ENCODE assay signal across 16 cellular contexts in the genomic region with DNA sequence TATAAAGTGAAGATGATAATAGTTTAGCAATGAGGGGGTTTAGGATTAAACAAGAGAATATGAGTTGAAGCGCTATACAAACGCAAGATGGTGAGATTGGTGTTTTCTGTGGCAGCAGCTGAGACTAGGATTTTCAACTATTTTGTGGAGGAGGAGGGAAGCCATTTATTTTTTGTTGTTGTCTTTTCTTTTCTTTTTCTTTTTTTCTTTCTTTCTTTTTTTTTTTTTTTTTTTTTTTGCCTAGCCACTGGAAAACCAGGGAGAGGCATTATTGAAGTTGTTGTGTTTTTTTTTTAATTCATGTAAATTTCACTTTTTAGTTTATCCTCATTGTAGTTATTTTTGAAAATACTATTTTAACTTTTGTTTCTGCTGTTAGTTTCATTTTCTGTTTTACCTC. TPM values are rescaled to one million over a fixed set of nuclear protein-coding genes. Genes with fewer than 3 reads are reported as not detected.
DNase-seq lines count a peak whose midpoint lies in the region; ATAC-seq and TF ChIP-seq lines count a peak whose summit lies in the region.
"Had no signal": no experiment of that assay in that cellular context is flagged by ENCODE, and none has a peak within 500 bp of the region (broad histone marks: within the 10 kb centered on the region; RNA-seq: fewer than 3 reads in every experiment).

No MANE protein-coding gene starts in this region.

- peaks cover 43% of the 10 kb centered on the region for H3K79me2 ChIP-seq in PC-3 (ENCODE audit: low read length)

- POLR2A ChIA-PET in activated CD4-positive, alpha-beta T cell treated with anti-CD3 and anti-CD28 coated beads for 36 hours (lab: Charles Lee): no interaction called here
- POLR2A ChIA-PET in HEK293 (lab: Yijun Ruan, JAX): no interaction called here
- POLR2A ChIA-PET in naive thymus-derived CD4-positive, alpha-beta T cell (lab: Charles Lee): no interaction called here
- POLR2A ChIA-PET in PC-3 (lab: Charles Lee; ENCODE audit: unreplicated experiment): no interaction called here

- no peaks in the 10 kb centered on the region for H4K20me1 ChIP-seq in PC-3 (ENCODE audit: low read length)

- H3K4me2 ChIP-seq in PC-3 (ENCODE audit: low read length): no peak overlapping the region

- H3K27me3 ChIP-seq in naive thymus-derived CD4-positive, alpha-beta T cell (ENCODE audit: control insufficient read depth in 2 of 2, insufficient read depth in 2 of 2, low read length in 2 of 2): no peaks in the 10 kb centered on the region
- no peaks in the 10 kb centered on the region for H3K27me3 ChIP-seq in PC-3 (ENCODE audit: low read length)
- H3K27me3 ChIP-seq: spleen had no signal

- no peak for ATAC-seq in activated CD4-positive, alpha-beta T cell treated with anti-CD3 and anti-CD28 coated beads for 36 hours
- ATAC-seq in activated T-helper 17 cell treated with anti-CD3 and anti-CD28 coated beads, Interleukin-2, amount 50 U/mL, for 72 hours (replicated peaks): no peak
- ATAC-seq in naive thymus-derived CD4-positive, alpha-beta T cell: no peak
- no peak for ATAC-seq in GM18519 (IDR thresholded peaks at IDR 0.05; ENCODE audit: low FRiP score, unreplicated experiment)
- ATAC-seq in PC-3: no peak

- no peak overlapping the region; the same call in 1 of the 2 replicates for H3K27ac ChIP-seq in HEK293 (ENCODE audit: extremely low read depth, low read depth, low read length)
- peak overlapping the region; percentile 29 for H3K27ac ChIP-seq in naive thymus-derived CD4-positive, alpha-beta T cell (ENCODE audit: low read depth, low read length)
- no peak overlapping the region for H3K27ac ChIP-seq in PC-3 (ENCODE audit: low read length)

- H3K9ac ChIP-seq in PC-3 (ENCODE audit: low read length): no peak overlapping the region

- H3K4me1 Mint-ChIP-seq in activated CD4-positive, alpha-beta T cell treated with anti-CD3 and anti-CD28 coated beads for 36 hours: peaks cover 39% of the 10 kb centered on the region
- peaks cover 21% of the 10 kb centered on the region for H3K4me1 Mint-ChIP-seq in activated T-helper 17 cell treated with anti-CD3 and anti-CD28 coated beads, Interleukin-2, amount 50 U/mL, for 72 hours
- H3K4me1 Mint-ChIP-seq in naive thymus-derived CD4-positive, alpha-beta T cell: peaks cover 10 to 24% (median 19%) of the 10 kb centered on the region in 7 donors

- H2AFZ ChIP-seq in PC-3 (ENCODE audit: low read length): no peak overlapping the region

- H3K4me3 Mint-ChIP-seq in activated CD4-positive, alpha-beta T cell treated with anti-CD3 and anti-CD28 coated beads for 36 hours: no peak overlapping the region
- H3K4me3 Mint-ChIP-seq in activated T-helper 17 cell treated with anti-CD3 and anti-CD28 coated beads, Interleukin-2, amount 50 U/mL, for 72 hours: peak overlapping the region; percentile 29
- peak overlapping the region in 7 of 10 donors; percentile 16 to 73 (median 56) for H3K4me3 Mint-ChIP-seq in naive thymus-derived CD4-positive, alpha-beta T cell
- H3K4me3 Mint-ChIP-seq: memory B cell had no signal

- H3F3A ChIP-seq in PC-3 (ENCODE audit: low read length, unreplicated experiment): no peaks in the 10 kb centered on the region

- H3K9me2 ChIP-seq in PC-3 (replicated peaks; ENCODE audit: low read length): no peaks in the 10 kb centered on the region

- no peaks in the 10 kb centered on the region for H3K27me3 Mint-ChIP-seq in activated CD4-positive, alpha-beta T cell treated with anti-CD3 and anti-CD28 coated beads for 36 hours
- no peaks in the 10 kb centered on the region for H3K27me3 Mint-ChIP-seq in activated T-helper 17 cell treated with anti-CD3 and anti-CD28 coated beads, Interleukin-2, amount 50 U/mL, for 72 hours
- no peaks in the 10 kb centered on the region for H3K27me3 Mint-ChIP-seq in naive thymus-derived CD4-positive, alpha-beta T cell
- H3K27me3 Mint-ChIP-seq: dendritic cell treated with granulocyte-macrophage colony-stimulating factor and Interleukin-4, amounts not matched to agents 40 ng/mL and 50 ng/mL, for 4 days; memory B cell had no signal

- peak overlapping the region; percentile 83 for H3K27ac Mint-ChIP-seq in activated CD4-positive, alpha-beta T cell treated with anti-CD3 and anti-CD28 coated beads for 36 hours
- H3K27ac Mint-ChIP-seq in activated T-helper 17 cell treated with anti-CD3 and anti-CD28 coated beads, Interleukin-2, amount 50 U/mL, for 72 hours: peak overlapping the region; percentile 73
- H3K27ac Mint-ChIP-seq in naive thymus-derived CD4-positive, alpha-beta T cell: peak overlapping the region; percentile 17 to 85 (median 76)
- H3K27ac Mint-ChIP-seq: dendritic cell treated with granulocyte-macrophage colony-stimulating factor and Interleukin-4, amounts not matched to agents 40 ng/mL and 50 ng/mL, for 4 days; memory B cell had no signal

- no peaks in the 10 kb centered on the region for H3K9me3 Mint-ChIP-seq in activated CD4-positive, alpha-beta T cell treated with anti-CD3 and anti-CD28 coated beads for 36 hours (ENCODE audit: low read depth)
- H3K9me3 Mint-ChIP-seq in activated T-helper 17 cell treated with anti-CD3 and anti-CD28 coated beads, Interleukin-2, amount 50 U/mL, for 72 hours: no peaks in the 10 kb centered on the region
- no peaks in the 10 kb centered on the region for H3K9me3 Mint-ChIP-seq in naive thymus-derived CD4-positive, alpha-beta T cell
- H3K9me3 Mint-ChIP-seq: dendritic cell treated with granulocyte-macrophage colony-stimulating factor and Interleukin-4, amounts not matched to agents 40 ng/mL and 50 ng/mL, for 4 days; memory B cell had no signal

- no peak for TF ChIP-seq CTCF in HEK293 (tag by site-specific recombination; IDR thresholded peaks at IDR 0.05)
- TF ChIP-seq CTCF in PC-3 (conservative IDR thresholded peaks at IDR 0.05; ENCODE audit: low read depth, low read length): no peak

- H3K4me3 ChIP-seq in HEK293 (ENCODE audit: low read depth, low read length) (no peak overlapping the region), PC-3 (ENCODE audit: low read length) (no peak overlapping the region)
- no peak overlapping the region for H3K4me3 ChIP-seq in naive thymus-derived CD4-positive, alpha-beta T cell (ENCODE audit: low read length)
- H3K4me3 ChIP-seq: spleen had no signal

- CTCF ChIA-PET in activated CD4-positive, alpha-beta T cell treated with anti-CD3 and anti-CD28 coated beads for 36 hours (lab: Charles Lee): interaction anchor here (0.5 to 1.0 kb wide), 5 partner anchors 8 to 1853 kb away, joined by 3 to 6 read pairs (median 3); no protein-coding TSS in a partner anchor
- CTCF ChIA-PET in HEK293 (lab: Yijun Ruan, JAX): interaction anchor here (0.5 to 0.9 kb wide), 4 partner anchors 15 to 919 kb away, joined by 3 to 4 read pairs (median 3); no protein-coding TSS in a partner anchor
- CTCF ChIA-PET in naive thymus-derived CD4-positive, alpha-beta T cell (lab: Charles Lee): no interaction called here
- CTCF ChIA-PET in PC-3 (lab: Charles Lee): no interaction called here

- H3K4me1 ChIP-seq in HEK293 (ENCODE audit: control insufficient read depth, insufficient read depth, low read length) (peaks cover 25% of the 10 kb centered on the region), PC-3 (ENCODE audit: insufficient read depth, low read length) (peaks cover 45% of the 10 kb centered on the region)
- H3K4me1 ChIP-seq in naive thymus-derived CD4-positive, alpha-beta T cell (ENCODE audit: control insufficient read depth in 2 of 2, insufficient read depth in 2 of 2, low read length in 2 of 2): no peaks in the 10 kb centered on the region

- no TSS peak for BruUV-seq in PC-3 (replicated peaks; lab: Mats Ljungman, UMichigan)

- DNase-seq in activated CD4-positive, alpha-beta T cell treated with anti-CD3 and anti-CD28 coated beads for 36 hours: no peak
- no peak for DNase-seq in activated CD4-positive, alpha-beta T cell treated with anti-CD3 and anti-CD28 coated beads, Interleukin-2, amount 50 U/mL, for 48 hours
- no peak for DNase-seq in naive thymus-derived CD4-positive, alpha-beta T cell
- no peak for DNase-seq in NCI-H510A (lab: John Stamatoyannopoulos, UW)
- DNase-seq in PC-3: no peak
- DNase-seq: activated CD4-positive, CD25-positive, alpha-beta regulatory T cell treated with anti-CD3 and anti-CD28 coated beads, Interleukin-2, amount 50 U/mL, for 72 hours; DMS53; NCI-H2107; NK-92 treated with Interleukin-12 subunit alpha and Interleukin-12 subunit beta, amount 100 ng/mL, for 24 hours; spleen; trophoblast cell had no signal

- intact Hi-C loops in activated CD4-positive, alpha-beta T cell treated with anti-CD3 and anti-CD28 coated beads for 36 hours (cut with DNase I, micrococcal nuclease): loop anchor here (2.0 to 5.0 kb wide), 2 partner anchors 14 to 560 kb away; no protein-coding TSS in a partner anchor
- intact Hi-C loops in naive thymus-derived CD4-positive, alpha-beta T cell (cut with micrococcal nuclease): loop anchor here (2.0 to 5.0 kb wide), 3 partner anchors 14 to 560 kb away; no protein-coding TSS in a partner anchor
- intact Hi-C loops in PC-3 (cut with micrococcal nuclease): no loop called here

- H3K9me3 ChIP-seq in HEK293 (ENCODE audit: control insufficient read depth, insufficient read depth, low read depth, low read length): no peaks in the 10 kb centered on the region
- no peaks in the 10 kb centered on the region for H3K9me3 ChIP-seq in naive thymus-derived CD4-positive, alpha-beta T cell (ENCODE audit: control insufficient read depth in 2 of 3, low read length in 3 of 3)
- H3K9me3 ChIP-seq in PC-3 (ENCODE audit: low read length): no peaks in the 10 kb centered on the region
- H3K9me3 ChIP-seq: spleen had no signal

- peaks cover 9% of the 10 kb centered on the region for H3K36me3 Mint-ChIP-seq in activated CD4-positive, alpha-beta T cell treated with anti-CD3 and anti-CD28 coated beads for 36 hours (ENCODE audit: low read depth)
- H3K36me3 Mint-ChIP-seq in activated T-helper 17 cell treated with anti-CD3 and anti-CD28 coated beads, Interleukin-2, amount 50 U/mL, for 72 hours (ENCODE audit: low read depth): peaks cover 42% of the 10 kb centered on the region
- H3K36me3 Mint-ChIP-seq in naive thymus-derived CD4-positive, alpha-beta T cell: peaks cover 0 to 24% (median 0%) of the 10 kb centered on the region in 5 donors

- H3K36me3 ChIP-seq in HEK293 (ENCODE audit: control insufficient read depth in 2 of 2, insufficient read depth in 1 of 2, low read length in 2 of 2) (peaks cover 13 to 23% of the 10 kb centered on the region in 2 experiments), PC-3 (ENCODE audit: low read depth, low read length) (peaks cover 14% of the 10 kb centered on the region)
- H3K36me3 ChIP-seq in naive thymus-derived CD4-positive, alpha-beta T cell (ENCODE audit: control insufficient read depth in 2 of 3, insufficient read depth in 3 of 3, low read length in 3 of 3): peaks cover 0 to 15% (median 0%) of the 10 kb centered on the region in 3 experiments

RNA-seq across cellular contexts. Expression of a gene that starts 15.9 kb away (rescaled TPM):
- total RNA-seq in activated CD4-positive, alpha-beta T cell treated with anti-CD3 and anti-CD28 coated beads for 36 hours: 1 to 10 TPM; 4.9 to 6.2 TPM
- 1 to 10 TPM; 3.2 to 7.8 TPM for total RNA-seq in activated T-helper 17 cell treated with anti-CD3 and anti-CD28 coated beads, Interleukin-2, amount 50 U/mL, for 72 hours
- 10 to 100 TPM in 2 of 5 experiments, 1 to 10 TPM in 3; 5.2 to 10.8 (median 7.7) TPM for total RNA-seq in naive thymus-derived CD4-positive, alpha-beta T cell
- 1 to 10 TPM in 1 of 2 donors, under 1 TPM in 1; 0.60 to 1.9 TPM for polyA plus RNA-seq in naive thymus-derived CD4-positive, alpha-beta T cell
- total RNA-seq in PC-3 (2014; rRNA removed): 3.7 and 4.3 TPM in 2 replicates

RNA-seq across cellular contexts. Expression of a gene that starts 47.6 kb away (rescaled TPM):
- 10 to 100 TPM; 11.6 to 17.0 TPM for total RNA-seq in activated CD4-positive, alpha-beta T cell treated with anti-CD3 and anti-CD28 coated beads for 36 hours
- total RNA-seq in activated T-helper 17 cell treated with anti-CD3 and anti-CD28 coated beads, Interleukin-2, amount 50 U/mL, for 72 hours: 1 to 10 TPM; 3.8 to 9.7 TPM
- total RNA-seq in naive thymus-derived CD4-positive, alpha-beta T cell: 10 to 100 TPM in 4 of 5 experiments, 1 to 10 TPM in 1; 5.5 to 54.0 (median 45.0) TPM
- 10 to 100 TPM; 23.3 to 24.1 TPM for polyA plus RNA-seq in naive thymus-derived CD4-positive, alpha-beta T cell
- 49.9 and 56.9 TPM in 2 replicates for total RNA-seq in PC-3 (2014; rRNA removed)

RNA-seq across cellular contexts. Expression of a gene that starts 55.9 kb away (rescaled TPM):
- total RNA-seq in activated CD4-positive, alpha-beta T cell treated with anti-CD3 and anti-CD28 coated beads for 36 hours: not detected
- total RNA-seq in activated T-helper 17 cell treated with anti-CD3 and anti-CD28 coated beads, Interleukin-2, amount 50 U/mL, for 72 hours: not detected
- total RNA-seq in naive thymus-derived CD4-positive, alpha-beta T cell: under 1 TPM in 2 of 5 experiments, not detected in 3; 0.27 to 0.32 TPM
- 1 to 10 TPM; 1.3 to 1.7 TPM for polyA plus RNA-seq in naive thymus-derived CD4-positive, alpha-beta T cell
- 0.04 TPM in 1 of 2 replicates, not detected in the other for total RNA-seq in PC-3 (2014; rRNA removed)

Comparison
In these comparisons a context has a peak if more than half of its experiments do, and no peak if none do; other contexts are left out.
1. CTCF ChIA-PET loops: an anchor here in activated CD4-positive, alpha-beta T cell treated with anti-CD3 and anti-CD28 coated beads for 36 hours (0.5 to 1.0 kb wide) and HEK293 (0.5 to 0.9 kb wide); none called in naive thymus-derived CD4-positive, alpha-beta T cell and PC-3.